In the genomic region with DNA sequence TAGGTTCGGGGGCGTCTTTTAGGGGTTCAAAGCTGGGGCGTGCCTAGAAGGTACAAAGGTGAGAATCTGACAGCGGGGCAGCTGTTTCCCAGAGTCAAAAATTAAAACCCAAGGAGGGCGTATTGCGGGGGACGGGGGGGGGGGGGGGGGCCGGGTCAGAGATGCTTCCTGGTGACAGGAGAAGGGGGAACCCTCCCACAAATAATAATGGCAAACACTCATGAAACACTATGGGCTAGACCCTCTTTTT, we compare ENCODE assay signal across 8 cellular contexts. TPM values are rescaled to one million over a fixed set of nuclear protein-coding genes. Genes with fewer than 3 reads are reported as not detected.
DNase-seq lines count a peak whose midpoint lies in the region; ATAC-seq, FAIRE-seq and TF ChIP-seq lines count a peak whose summit lies in the region.

No MANE protein-coding gene starts in this region.

- peaks cover 3% of the 10 kb centered on the region for H3K27me3 Mint-ChIP-seq in activated naive CD8-positive, alpha-beta T cell treated with anti-CD3 and anti-CD28 coated beads for 36 hours

- H3K4me3 Mint-ChIP-seq in activated naive CD8-positive, alpha-beta T cell treated with anti-CD3 and anti-CD28 coated beads for 36 hours, result peak overlapping the region; percentile 92

- no peaks in the 10 kb centered on the region for H3K36me3 Mint-ChIP-seq in activated naive CD8-positive, alpha-beta T cell treated with anti-CD3 and anti-CD28 coated beads for 36 hours

- no peak for ATAC-seq in GM21423 (IDR thresholded peaks at IDR 0.05; ENCODE audit: unreplicated experiment)

- DNase-seq in DMS53 (lab: John Stamatoyannopoulos, UW) (peak; percentile 66), DMS53 treated with DMSO at 0.1 percent for 48 hours (lab: John Stamatoyannopoulos, UW; ENCODE audit: unreplicated experiment) (no peak), kidney (no peak), mesenteric fat pad (ENCODE audit: low spot score) (no peak)
- DNase-seq in activated naive CD8-positive, alpha-beta T cell treated with anti-CD3 and anti-CD28 coated beads for 36 hours, result no peak
- no peak for DNase-seq in activated effector memory CD4-positive, alpha-beta T cell treated with Interleukin-2 at 50 U/mL for 16 hours

- no peak for TF ChIP-seq CTCF in kidney (IDR thresholded peaks at IDR 0.05; ENCODE audit: borderline replicate concordance, extremely low read depth, insufficient read depth)

- H3K27ac ChIP-seq in kidney (ENCODE audit: low read depth in 2 of 2, low read length in 2 of 2) (peak overlapping the region; percentile 93 to 98), stomach smooth muscle (ENCODE audit: low read length) (peak overlapping the region; percentile 60)

- H3K9ac ChIP-seq in kidney (ENCODE audit: low read length in 2 of 2), result peak overlapping the region in 1 of 2 donors; percentile 69
- H3K9ac ChIP-seq in stomach smooth muscle (ENCODE audit: low read length in 2 of 2), result peak overlapping the region; percentile 55 to 71

- intact Hi-C loops in kidney (cut with DNase I), result loop anchor here (10.0 kb wide), 1 partner anchor 59 kb away; no protein-coding TSS in a partner anchor

- H3K9me3 ChIP-seq in kidney (ENCODE audit: control insufficient read depth in 1 of 2, low read length in 2 of 2) (no peaks in the 10 kb centered on the region), stomach smooth muscle (ENCODE audit: control insufficient read depth in 2 of 2, low read length in 2 of 2) (no peaks in the 10 kb centered on the region)

- H3K27me3 ChIP-seq in stomach smooth muscle (ENCODE audit: control insufficient read depth in 1 of 2, insufficient read depth in 2 of 2, low read length in 2 of 2), result no peaks in the 10 kb centered on the region

- H3K27ac Mint-ChIP-seq in activated naive CD8-positive, alpha-beta T cell treated with anti-CD3 and anti-CD28 coated beads for 36 hours, result peak overlapping the region; percentile 92

- H3K4me1 ChIP-seq in kidney (ENCODE audit: control insufficient read depth in 1 of 2, insufficient read depth in 1 of 2, low read depth in 1 of 2, low read length in 2 of 2), result peaks cover 15 to 37% of the 10 kb centered on the region in 2 donors
- peaks cover 49% of the 10 kb centered on the region for H3K4me1 ChIP-seq in stomach smooth muscle (ENCODE audit: control insufficient read depth, insufficient read depth, low read length)

- H3K4me3 ChIP-seq in kidney (ENCODE audit: low read length in 2 of 2) (peak overlapping the region; percentile 66 to 84), stomach smooth muscle (ENCODE audit: low read length in 2 of 2) (peak overlapping the region; percentile 72 to 86)

- no peak for FAIRE-seq in kidney (lab: Jason Lieb, UNC)

- no peaks in the 10 kb centered on the region for H3K36me3 ChIP-seq in kidney (ENCODE audit: control insufficient read depth in 1 of 2, insufficient read depth in 2 of 2, low read length in 2 of 2)
- no peaks in the 10 kb centered on the region for H3K36me3 ChIP-seq in stomach smooth muscle (ENCODE audit: control insufficient read depth in 2 of 2, insufficient read depth in 2 of 2, low read length in 2 of 2)

- H3K4me1 Mint-ChIP-seq in activated naive CD8-positive, alpha-beta T cell treated with anti-CD3 and anti-CD28 coated beads for 36 hours, result peaks cover 34% of the 10 kb centered on the region

- no peaks in the 10 kb centered on the region for H3K9me3 Mint-ChIP-seq in activated naive CD8-positive, alpha-beta T cell treated with anti-CD3 and anti-CD28 coated beads for 36 hours

RNA-seq across cellular contexts. Expression of gene PAK4, which starts 0.7 kb away (rescaled TPM):
- 10 to 100 TPM; 13.2 to 16.2 TPM for total RNA-seq in activated naive CD8-positive, alpha-beta T cell treated with anti-CD3 and anti-CD28 coated beads for 36 hours
- total RNA-seq in kidney, result 55.6 TPM
- 52.5 TPM for polyA plus RNA-seq in kidney (ENCODE audit: insufficient read depth, low read depth, low replicate concordance)
- 18.0 TPM for total RNA-seq in mesenteric fat pad

RNA-seq across cellular contexts. Expression of gene ACP7, which starts 42.1 kb away (rescaled TPM):
- not detected for total RNA-seq in activated naive CD8-positive, alpha-beta T cell treated with anti-CD3 and anti-CD28 coated beads for 36 hours
- total RNA-seq in kidney (not detected), mesenteric fat pad (not detected)
- 0.13 TPM for polyA plus RNA-seq in kidney (ENCODE audit: insufficient read depth, low read depth, low replicate concordance)
